In the genomic region with DNA sequence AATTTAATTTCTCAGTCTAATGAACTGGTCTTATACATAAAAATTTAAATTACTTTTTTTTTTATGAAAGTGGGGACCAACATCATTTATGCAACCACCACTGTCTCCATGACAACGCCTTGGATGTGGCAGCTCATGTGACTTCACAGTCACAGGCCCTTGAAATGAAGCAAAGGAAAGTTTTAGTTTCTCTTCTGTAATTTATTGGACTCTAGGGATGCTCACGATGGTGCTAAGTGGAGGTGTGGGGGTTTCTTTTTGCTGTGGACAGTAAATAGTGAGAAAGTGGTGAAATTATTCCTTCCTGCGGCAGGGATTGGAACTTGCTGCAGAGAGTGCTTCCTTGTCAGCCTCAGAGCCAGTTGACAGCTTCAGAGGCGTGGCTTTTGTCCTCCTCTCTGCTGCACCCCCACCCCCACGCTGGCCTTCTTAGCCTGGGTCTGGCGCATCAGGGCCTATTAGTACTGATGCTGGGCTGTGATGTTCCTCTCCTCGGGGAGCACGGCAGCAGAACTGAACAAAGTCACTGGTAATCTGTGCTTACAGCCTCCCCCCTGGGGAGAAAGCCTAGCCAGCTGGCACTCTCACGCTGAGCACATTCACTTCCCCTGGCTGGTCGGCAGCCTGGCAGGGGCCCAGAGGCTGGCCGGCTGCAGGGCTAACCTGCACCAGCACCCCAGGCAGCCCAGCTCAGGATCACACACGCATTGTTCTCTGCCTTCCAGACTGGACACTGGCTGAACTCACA, we compare ENCODE assay signal across 7 cellular contexts.
DNase-seq lines count a peak whose midpoint lies in the region; ATAC-seq and TF ChIP-seq lines count a peak whose summit lies in the region.

No MANE protein-coding gene starts in this region.

- H2AFZ ChIP-seq in osteoblast (ENCODE audit: low read length), result peak overlapping the region; percentile 73

- peak overlapping the region; percentile 63 for H3K4me2 ChIP-seq in osteoblast (ENCODE audit: insufficient read depth, low read length)

- H4K20me1 ChIP-seq in osteoblast (ENCODE audit: insufficient read depth, low read length), result no peaks in the 10 kb centered on the region

- no peaks in the 10 kb centered on the region for H3K9me3 ChIP-seq in osteoblast (ENCODE audit: low read depth, low read length)

- ATAC-seq in HG03103 (IDR thresholded peaks at IDR 0.05; ENCODE audit: low read depth, unreplicated experiment) (peak; percentile 45), HG02852 (IDR thresholded peaks at IDR 0.05; ENCODE audit: unreplicated experiment) (no peak)

- H3K79me2 ChIP-seq in osteoblast (ENCODE audit: insufficient read depth, low read length), result no peaks in the 10 kb centered on the region

- peaks cover 8% of the 10 kb centered on the region for H3K4me1 ChIP-seq in osteoblast (ENCODE audit: insufficient read depth, low read length)

- H3K27me3 ChIP-seq in osteoblast (ENCODE audit: insufficient read depth, low read length), result peaks cover 3% of the 10 kb centered on the region

- H3K4me3 ChIP-seq in fibroblast of mammary gland (ENCODE audit: control insufficient read depth, low read depth, low read length), result no peak overlapping the region
- peak overlapping the region; percentile 39 for H3K4me3 ChIP-seq in osteoblast (ENCODE audit: insufficient read depth, low read length)

- H3K36me3 ChIP-seq in osteoblast (ENCODE audit: insufficient read depth, low read length), result no peaks in the 10 kb centered on the region

- H3K27ac ChIP-seq in osteoblast (ENCODE audit: low read depth, low read length), result peak overlapping the region; percentile 26

- TF ChIP-seq CTCF in fibroblast of mammary gland (conservative IDR thresholded peaks at IDR 0.05; ENCODE audit: control insufficient read depth, insufficient read depth, low read depth, low read length) (no peak), osteoblast (IDR thresholded peaks at IDR 0.05; ENCODE audit: extremely low read depth, low read depth, low read length) (no peak)

- DNase-seq in NCI-H748 treated with DMSO at 0.1 percent for 48 hours (lab: John Stamatoyannopoulos, UW), result peak; percentile 70
- DNase-seq in fibroblast of mammary gland (ENCODE audit: low read depth), result peak; percentile 67
- peak; percentile 90 for DNase-seq in osteoblast (ENCODE audit: insufficient read length, low spot score, missing footprints)
- no peak for DNase-seq in T-helper 2 cell
- no peak for DNase-seq in NK-92 treated with Interleukin-12 subunit alpha and Interleukin-12 subunit beta, amount 100 ng/mL, for 24 hours (lab: John Stamatoyannopoulos, UW)

Comparison
In these comparisons a context has a peak if more than half of its experiments do, and no peak if none do; other contexts are left out.
1. DNase-seq: peak in NCI-H748 treated with DMSO at 0.1 percent for 48 hours (single experiment), fibroblast of mammary gland (single experiment) and osteoblast (single experiment); none in T-helper 2 cell (0 of 5) and NK-92 treated with Interleukin-12 subunit alpha and Interleukin-12 subunit beta, amount 100 ng/mL, for 24 hours (single experiment).